In genomic region chr15:27842526-27842925, GRCh38 we compare ENCODE assay signal across 26 cellular contexts.
DNase-seq lines count a peak whose midpoint lies in the region; ATAC-seq, FAIRE-seq and TF ChIP-seq lines count a peak whose summit lies in the region.
"Had no signal": no experiment of that assay in that cellular context is flagged by ENCODE, and none has a peak within 500 bp of the region (broad histone marks: within the 10 kb centered on the region; RNA-seq: fewer than 3 reads in every experiment).

No MANE protein-coding gene starts in this region.

- TF ChIP-seq CTCF in astrocyte (IDR thresholded peaks at IDR 0.05; ENCODE audit: insufficient read depth, low read depth, low read length), result no peak
- TF ChIP-seq CTCF in neural progenitor cell (IDR thresholded peaks at IDR 0.05), result no peak
- TF ChIP-seq CTCF in CD4-positive, alpha-beta T cell (IDR thresholded peaks at IDR 0.05), result no peak

- no peak for ATAC-seq in HG03354 (IDR thresholded peaks at IDR 0.05; ENCODE audit: poor library complexity, severe bottlenecking, unreplicated experiment)
- no peak for ATAC-seq in CD4-positive, alpha-beta T cell (ENCODE audit: poor library complexity)
- ATAC-seq: SK-N-SH treated with all-trans-retinoic acid at 6 μM for 48 hours had no signal

- FAIRE-seq in astrocyte (lab: Jason Lieb, UNC) (peak; percentile 64), frontal cortex (lab: Jason Lieb, UNC) (no peak)
- FAIRE-seq: HTR-8/SVneo had no signal

- no peak overlapping the region for H3K4me3 Mint-ChIP-seq in astrocyte (ENCODE audit: unreplicated experiment)
- H3K4me3 Mint-ChIP-seq in neural progenitor cell, result no peak overlapping the region
- H3K4me3 Mint-ChIP-seq in CD4-positive, alpha-beta T cell, result no peak overlapping the region
- H3K4me3 Mint-ChIP-seq: HFFc6 had no signal

- H3K27me3 ChIP-seq in MG63, result no peaks in the 10 kb centered on the region
- no peaks in the 10 kb centered on the region for H3K27me3 ChIP-seq in astrocyte (ENCODE audit: insufficient read depth, low read length)
- no peaks in the 10 kb centered on the region for H3K27me3 ChIP-seq in neural progenitor cell
- H3K27me3 ChIP-seq in CD4-positive, alpha-beta T cell (ENCODE audit: control insufficient read depth, insufficient read depth, low read length), result no peaks in the 10 kb centered on the region
- H3K27me3 ChIP-seq: Peyer's patch had no signal

- DNase-seq in GM04504 (ENCODE audit: low read depth) (peak; percentile 19), MG63 (peak; percentile 9), astrocyte (ENCODE audit: low read depth) (peak; percentile 23), neural progenitor cell (ENCODE audit: low spot score) (no peak), frontal cortex (ENCODE audit: low spot score in 2 of 2) (no peak)
- no peak for DNase-seq in CD4-positive, alpha-beta T cell
- DNase-seq: AML-193; DMS79; H7; HFFc6; IMR-90; Karpas-422; MM.1S; NCI-H1105 treated with DMSO at 0.1 percent for 48 hours; NCI-H1694; NCI-H2081 treated with DMSO at 0.1 percent for 48 hours; NCI-H446 treated with DMSO at 0.1 percent for 48 hours; NCI-H748 treated with DMSO at 0.1 percent for 48 hours; NK-92 treated with Interleukin-12 subunit alpha and Interleukin-12 subunit beta, amount 100 ng/mL, for 24 hours; Peyer's patch; Right ventricle myocardium superior had no signal

- H3K27ac ChIP-seq in astrocyte (ENCODE audit: low read depth, low read length) (no peak overlapping the region), neural progenitor cell (no peak overlapping the region)
- no peak overlapping the region for H3K27ac ChIP-seq in CD4-positive, alpha-beta T cell (ENCODE audit: low read depth, low read length)
- H3K27ac ChIP-seq: C4-2B, HL-60, Peyer's patch had no signal

- no peaks in the 10 kb centered on the region for H3K36me3 ChIP-seq in MG63
- no peaks in the 10 kb centered on the region for H3K36me3 ChIP-seq in astrocyte (ENCODE audit: insufficient read depth, low read length)
- no peaks in the 10 kb centered on the region for H3K36me3 ChIP-seq in neural progenitor cell
- H3K36me3 ChIP-seq: Peyer's patch had no signal

- H3K79me2 ChIP-seq in astrocyte (ENCODE audit: insufficient read depth, low read length) (no peaks in the 10 kb centered on the region), neural progenitor cell (ENCODE audit: low read depth) (no peaks in the 10 kb centered on the region)

- H3K4me1 ChIP-seq in astrocyte (ENCODE audit: insufficient read depth, low read length) (peaks cover 21% of the 10 kb centered on the region), neural progenitor cell (no peaks in the 10 kb centered on the region)
- H3K4me1 ChIP-seq: Peyer's patch had no signal

- H3K27me3 Mint-ChIP-seq in astrocyte (ENCODE audit: low read depth, unreplicated experiment) (peaks cover 2% of the 10 kb centered on the region), neural progenitor cell (ENCODE audit: insufficient read depth, low read depth) (peaks cover 3% of the 10 kb centered on the region)
- no peaks in the 10 kb centered on the region for H3K27me3 Mint-ChIP-seq in CD4-positive, alpha-beta T cell

- H3K4me3 ChIP-seq in MG63, result no peak overlapping the region
- H3K4me3 ChIP-seq in astrocyte (ENCODE audit: insufficient read depth, low read depth, low read length), result no peak overlapping the region
- H3K4me3 ChIP-seq in neural progenitor cell, result no peak overlapping the region
- H3K4me3 ChIP-seq: Peyer's patch had no signal

- H3F3A ChIP-seq in neural progenitor cell (ENCODE audit: low read depth), result no peaks in the 10 kb centered on the region

- CTCF ChIA-PET in CD4-positive, alpha-beta T cell (lab: Charles Lee), result no interaction called here

- H3K4me1 Mint-ChIP-seq in astrocyte (ENCODE audit: low read depth, unreplicated experiment) (peaks cover 45% of the 10 kb centered on the region), neural progenitor cell (peaks cover 3% of the 10 kb centered on the region)
- H3K4me1 Mint-ChIP-seq in CD4-positive, alpha-beta T cell (ENCODE audit: low read depth), result no peaks in the 10 kb centered on the region

- H3K9ac ChIP-seq in astrocyte (ENCODE audit: low read length) (no peak overlapping the region), neural progenitor cell (no peak overlapping the region)

- H3K9me3 ChIP-seq in MG63, result no peaks in the 10 kb centered on the region
- H3K9me3 ChIP-seq in astrocyte (ENCODE audit: insufficient read depth, low read depth, low read length), result no peaks in the 10 kb centered on the region
- H3K9me3 ChIP-seq in neural progenitor cell (ENCODE audit: low read depth), result no peaks in the 10 kb centered on the region
- H3K9me3 ChIP-seq in CD4-positive, alpha-beta T cell (ENCODE audit: control insufficient read depth, low read length), result no peaks in the 10 kb centered on the region
- H3K9me3 ChIP-seq: Peyer's patch had no signal

- H3K9me3 Mint-ChIP-seq in astrocyte (ENCODE audit: unreplicated experiment) (peaks cover 4% of the 10 kb centered on the region), neural progenitor cell (no peaks in the 10 kb centered on the region)
- no peaks in the 10 kb centered on the region for H3K9me3 Mint-ChIP-seq in CD4-positive, alpha-beta T cell

- H3K4me2 ChIP-seq in astrocyte (ENCODE audit: low read length) (no peak overlapping the region), neural progenitor cell (no peak overlapping the region)

- intact Hi-C loops in CD4-positive, alpha-beta T cell (cut with DNase I, micrococcal nuclease), result no loop called here

- H4K20me1 ChIP-seq in astrocyte (ENCODE audit: insufficient read depth, low read length) (no peaks in the 10 kb centered on the region), neural progenitor cell (ENCODE audit: low read depth) (no peaks in the 10 kb centered on the region)

- H3K36me3 Mint-ChIP-seq in astrocyte (ENCODE audit: low read depth, unreplicated experiment) (no peaks in the 10 kb centered on the region), neural progenitor cell (no peaks in the 10 kb centered on the region)
- no peaks in the 10 kb centered on the region for H3K36me3 Mint-ChIP-seq in CD4-positive, alpha-beta T cell (ENCODE audit: low read depth)

- H2AFZ ChIP-seq in astrocyte (ENCODE audit: low read depth, low read length) (no peak overlapping the region), neural progenitor cell (replicated peaks) (no peak overlapping the region)

- H3K27ac Mint-ChIP-seq in astrocyte (ENCODE audit: unreplicated experiment), result no peak overlapping the region
- H3K27ac Mint-ChIP-seq in neural progenitor cell, result peak overlapping the region; percentile 30
- H3K27ac Mint-ChIP-seq in CD4-positive, alpha-beta T cell, result no peak overlapping the region
- H3K27ac Mint-ChIP-seq: HFFc6 had no signal

- POLR2A ChIA-PET in CD4-positive, alpha-beta T cell (lab: Charles Lee), result no interaction called here

Comparison
In these comparisons a context has a peak if more than half of its experiments do, and no peak if none do; other contexts are left out.
1. DNase-seq: peak in GM04504 (single experiment), MG63 (single experiment) and astrocyte (single experiment); none in neural progenitor cell (single experiment), CD4-positive, alpha-beta T cell (0 of 10) and frontal cortex (0 of 2).